ENCODE assay signal across 35 cellular contexts in genomic region chr22:43331064-43331435, GRCh38. TPM values are rescaled to one million over a fixed set of nuclear protein-coding genes. Genes with fewer than 3 reads are reported as not detected.
"Had no signal": no experiment of that assay in that cellular context is flagged by ENCODE, and none has a peak within 500 bp of the region (broad histone marks: within the 10 kb centered on the region; RNA-seq: fewer than 3 reads in every experiment).

No MANE protein-coding gene starts in this region.

- H3K36me3 ChIP-seq: heart left ventricle, left lung, lower lobe of right lung, ovary, uterus had no signal

- H3K27me3 ChIP-seq: left lung, ovary, uterus had no signal

- H3K27ac Mint-ChIP-seq: activated CD4-positive, alpha-beta memory T cell treated with anti-CD3 and anti-CD28 coated beads, Interleukin-2, amount 10 ng/mL, durations not matched to agents 7 days and 5 days; activated CD4-positive, alpha-beta T cell treated with anti-CD3 and anti-CD28 coated beads, Interleukin-2, amount 10 ng/mL, durations not matched to agents 7 days and 5 days; activated T-helper 17 cell treated with anti-CD3 and anti-CD28 coated beads, Interleukin-2, amount 50 U/mL, for 72 hours; dendritic cell treated with granulocyte-macrophage colony-stimulating factor and Interleukin-4, amounts not matched to agents 40 ng/mL and 50 ng/mL, for 4 days; endodermal cell; natural killer cell treated with Interleukin-12 subunit alpha and Interleukin-12 subunit beta and Interleukin-15 and Interleukin-18, amount 100 ng/mL, for 72 hours; progenitor cell of endocrine pancreas; stimulated activated effector memory CD8-positive, alpha-beta T cell treated with anti-CD3 and anti-CD28 coated beads, Interleukin-12 subunit alpha, Interleukin-12 subunit beta, amount 100 ng/mL, for 72 hours; stimulated activated naive CD8-positive, alpha-beta T cell treated with anti-CD3 and anti-CD28 coated beads, Interleukin-15, Interleukin-2, amounts not matched to agents 100 ng/mL and 50 ng/mL, for 24 hours; T-helper 2 cell treated with Interferon-gamma antibody and Interleukin-4, amounts not matched to agents 5 μg/mL and 100 μg/mL, for 36 hours; WTC11 had no signal

- H3K9me3 Mint-ChIP-seq: activated CD4-positive, alpha-beta memory T cell treated with anti-CD3 and anti-CD28 coated beads, Interleukin-2, amount 10 ng/mL, durations not matched to agents 7 days and 5 days; activated CD4-positive, alpha-beta T cell treated with anti-CD3 and anti-CD28 coated beads, Interleukin-2, amount 10 ng/mL, durations not matched to agents 7 days and 5 days; activated T-cell treated with anti-CD3 and anti-CD28 coated beads, Interleukin-2, amount 50 U/mL, for 4 hours; activated T-helper 17 cell treated with anti-CD3 and anti-CD28 coated beads, Interleukin-2, amount 50 U/mL, for 72 hours; central memory CD8-positive, alpha-beta T cell; dendritic cell treated with granulocyte-macrophage colony-stimulating factor and Interleukin-4, amounts not matched to agents 40 ng/mL and 50 ng/mL, for 4 days; endodermal cell; natural killer cell treated with Interleukin-12 subunit alpha and Interleukin-12 subunit beta and Interleukin-15 and Interleukin-18, amount 100 ng/mL, for 72 hours; stimulated activated effector memory CD8-positive, alpha-beta T cell treated with anti-CD3 and anti-CD28 coated beads, Interleukin-12 subunit alpha, Interleukin-12 subunit beta, amount 100 ng/mL, for 72 hours; stimulated activated naive CD8-positive, alpha-beta T cell treated with anti-CD3 and anti-CD28 coated beads, Interleukin-15, Interleukin-2, amounts not matched to agents 100 ng/mL and 50 ng/mL, for 24 hours; T-helper 2 cell treated with Interferon-gamma antibody and Interleukin-4, amounts not matched to agents 5 μg/mL and 100 μg/mL, for 36 hours; WTC11 had no signal

- DNase-seq: activated CD4-positive, alpha-beta memory T cell treated with anti-CD3 and anti-CD28 coated beads, Interleukin-2, amount 10 ng/mL, durations not matched to agents 7 days and 5 days; activated CD4-positive, alpha-beta T cell treated with anti-CD3 and anti-CD28 coated beads for 1 hour; activated CD4-positive, alpha-beta T cell treated with anti-CD3 and anti-CD28 coated beads, Interleukin-2, amount 10 ng/mL, durations not matched to agents 7 days and 5 days; activated CD8-positive, alpha-beta memory T cell treated with anti-CD3 and anti-CD28 coated beads, Interleukin-2, amount 50 U/mL, for 48 hours; activated gamma-delta T cell treated with Interleukin-2 at 50 U/mL for 16 hours; activated naive CD4-positive, alpha-beta T cell treated with anti-CD3 and anti-CD28 coated beads, Interleukin-2, amount 50 U/mL, for 16 hours; activated T-cell treated with anti-CD3 and anti-CD28 coated beads, Interleukin-2, amount 50 U/mL, for 4 hours; amniotic stem cell; foreskin keratinocyte; heart left ventricle; kidney glomerular epithelial cell; left lung; lower lobe of right lung; mesenchymal stem cell; mucosa of descending colon; ovary; retina; stimulated activated CD4-positive, alpha-beta T cell treated with anti-CD3 and anti-CD28 coated beads, Interleukin-4, amount 100 ng/mL, for 24 hours; trophoblast cell; uterus had no signal

- H3K4me1 ChIP-seq: foreskin keratinocyte, heart left ventricle, left lung, lower lobe of right lung, uterus had no signal

- H3K27me3 Mint-ChIP-seq: activated CD4-positive, alpha-beta T cell treated with anti-CD3 and anti-CD28 coated beads, Interleukin-2, amount 10 ng/mL, durations not matched to agents 7 days and 5 days; stimulated activated naive CD8-positive, alpha-beta T cell treated with anti-CD3 and anti-CD28 coated beads, Interleukin-15, Interleukin-2, amounts not matched to agents 100 ng/mL and 50 ng/mL, for 24 hours had no signal

- H3K27ac ChIP-seq: foreskin keratinocyte, heart left ventricle, left lung, lower lobe of right lung, ovary, skin epidermis, thoracic aorta, uterus had no signal

- H3K4me3 Mint-ChIP-seq: activated CD4-positive, alpha-beta memory T cell treated with anti-CD3 and anti-CD28 coated beads, Interleukin-2, amount 10 ng/mL, durations not matched to agents 7 days and 5 days; activated CD4-positive, alpha-beta T cell treated with anti-CD3 and anti-CD28 coated beads, Interleukin-2, amount 10 ng/mL, durations not matched to agents 7 days and 5 days; activated T-cell treated with anti-CD3 and anti-CD28 coated beads, Interleukin-2, amount 50 U/mL, for 4 hours; activated T-helper 17 cell treated with anti-CD3 and anti-CD28 coated beads, Interleukin-2, amount 50 U/mL, for 72 hours; central memory CD8-positive, alpha-beta T cell; dendritic cell treated with granulocyte-macrophage colony-stimulating factor and Interleukin-4, amounts not matched to agents 40 ng/mL and 50 ng/mL, for 4 days; endodermal cell; natural killer cell treated with Interleukin-12 subunit alpha and Interleukin-12 subunit beta and Interleukin-15 and Interleukin-18, amount 100 ng/mL, for 72 hours; stimulated activated effector memory CD8-positive, alpha-beta T cell treated with anti-CD3 and anti-CD28 coated beads, Interleukin-12 subunit alpha, Interleukin-12 subunit beta, amount 100 ng/mL, for 72 hours; stimulated activated naive CD8-positive, alpha-beta T cell treated with anti-CD3 and anti-CD28 coated beads, Interleukin-15, Interleukin-2, amounts not matched to agents 100 ng/mL and 50 ng/mL, for 24 hours; T-helper 2 cell treated with Interferon-gamma antibody and Interleukin-4, amounts not matched to agents 5 μg/mL and 100 μg/mL, for 36 hours; WTC11 had no signal

- H3K36me3 Mint-ChIP-seq: natural killer cell treated with Interleukin-12 subunit alpha and Interleukin-12 subunit beta and Interleukin-15 and Interleukin-18, amount 100 ng/mL, for 72 hours; stimulated activated effector memory CD8-positive, alpha-beta T cell treated with anti-CD3 and anti-CD28 coated beads, Interleukin-12 subunit alpha, Interleukin-12 subunit beta, amount 100 ng/mL, for 72 hours; WTC11 had no signal

- ATAC-seq: activated T-cell treated with anti-CD3 and anti-CD28 coated beads, Interleukin-2, amount 50 U/mL, for 4 hours; activated T-helper 17 cell treated with anti-CD3 and anti-CD28 coated beads, Interleukin-2, amount 50 U/mL, for 72 hours; esophagus mucosa; foreskin keratinocyte; heart left ventricle; left lung; lower lobe of right lung; mucosa of descending colon; natural killer cell treated with Interleukin-12 subunit alpha and Interleukin-12 subunit beta and Interleukin-15 and Interleukin-18, amount 100 ng/mL, for 72 hours; sciatic nerve; stimulated activated effector memory CD8-positive, alpha-beta T cell treated with anti-CD3 and anti-CD28 coated beads, Interleukin-12 subunit alpha, Interleukin-12 subunit beta, amount 100 ng/mL, for 72 hours; WTC11 had no signal

- H3K4me3 ChIP-seq: heart left ventricle, left lung, lower lobe of right lung, mucosa of descending colon, ovary, skin epidermis, thoracic aorta, uterus had no signal

- H3K4me1 Mint-ChIP-seq: activated T-helper 17 cell treated with anti-CD3 and anti-CD28 coated beads, Interleukin-2, amount 50 U/mL, for 72 hours; central memory CD8-positive, alpha-beta T cell; stimulated activated effector memory CD8-positive, alpha-beta T cell treated with anti-CD3 and anti-CD28 coated beads, Interleukin-12 subunit alpha, Interleukin-12 subunit beta, amount 100 ng/mL, for 72 hours had no signal

- H3K9me3 ChIP-seq: heart left ventricle, left lung, lower lobe of right lung, mucosa of descending colon, ovary, thoracic aorta, uterus had no signal

RNA-seq across cellular contexts. Expression of gene SCUBE1, which starts 12.1 kb away (rescaled TPM):
- total RNA-seq: activated CD4-positive, alpha-beta T cell treated with anti-CD3 and anti-CD28 coated beads, Interleukin-2, amount 10 ng/mL, durations not matched to agents 7 days and 5 days; activated T-helper 17 cell treated with anti-CD3 and anti-CD28 coated beads, Interleukin-2, amount 50 U/mL, for 72 hours; foreskin keratinocyte; myocyte had no signal
